ENCODE assay signal across 1 cellular context in the genomic region with DNA sequence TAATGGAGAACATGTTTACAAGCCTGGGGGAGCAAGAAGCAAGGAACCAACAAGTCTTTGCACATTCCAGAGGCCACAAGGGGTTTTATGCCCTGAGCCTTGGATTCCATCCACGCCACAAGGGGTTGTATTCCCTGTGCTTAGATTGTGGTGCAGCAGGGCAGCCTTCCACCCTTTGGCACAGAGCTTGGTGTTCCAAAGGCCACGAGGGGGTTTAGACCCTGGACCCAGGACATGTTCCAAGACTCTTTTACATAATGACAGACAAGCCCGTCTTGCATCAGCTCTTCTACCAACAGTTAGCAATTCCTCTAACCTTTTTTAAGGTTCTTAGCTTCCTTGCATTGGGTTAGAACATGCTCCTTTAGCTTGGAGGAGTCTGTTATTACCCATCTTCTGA. TPM values are rescaled to one million over a fixed set of nuclear protein-coding genes. Genes with fewer than 3 reads are reported as not detected.
"Had no signal": no experiment of that assay in that cellular context is flagged by ENCODE, and none has a peak within 500 bp of the region (broad histone marks: within the 10 kb centered on the region; RNA-seq: fewer than 3 reads in every experiment).

No MANE protein-coding gene starts in this region.

RNA-seq across cellular contexts. Expression of gene ANKRD31, which starts 55.2 kb away (rescaled TPM):
- total RNA-seq: HT-29 had no signal
